ENCODE assay signal across 12 cellular contexts in the genomic region with DNA sequence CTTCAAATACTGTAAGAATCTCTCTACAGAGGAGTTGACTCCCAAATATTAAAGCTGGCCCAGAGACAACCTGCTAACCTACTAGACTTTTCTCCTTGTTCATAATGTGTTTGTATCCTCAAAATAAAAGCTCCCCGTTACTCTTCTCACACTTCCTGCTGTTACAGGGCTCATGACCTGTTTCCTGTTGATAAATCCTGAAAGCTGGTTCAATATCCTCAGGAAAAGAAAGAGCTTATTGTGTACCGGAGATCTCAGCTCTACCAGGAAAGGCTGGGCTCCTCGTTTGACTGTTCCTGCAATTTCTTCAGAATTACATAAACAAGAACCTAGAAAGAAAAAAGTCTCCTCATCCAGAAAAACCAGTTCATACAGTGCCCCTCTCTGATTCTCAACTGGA. TPM values are rescaled to one million over a fixed set of nuclear protein-coding genes. Genes with fewer than 3 reads are reported as not detected.
A peak's percentile ranks its signal among the peaks of the same experiment; 100 is the strongest.
DNase-seq lines count a peak whose midpoint lies in the region; ATAC-seq and TF ChIP-seq lines count a peak whose summit lies in the region.
"Had no signal": no experiment of that assay in that cellular context is flagged by ENCODE, and none has a peak within 500 bp of the region (broad histone marks: within the 10 kb centered on the region; RNA-seq: fewer than 3 reads in every experiment).

No MANE protein-coding gene starts in this region.

- H3K27me3 ChIP-seq in left lung (no peaks in the 10 kb centered on the region), gastrocnemius medialis (no peaks in the 10 kb centered on the region), hepatocyte (no peaks in the 10 kb centered on the region)

- no peaks in the 10 kb centered on the region for H3K36me3 ChIP-seq in left lung
- no peaks in the 10 kb centered on the region for H3K36me3 ChIP-seq in gastrocnemius medialis
- no peaks in the 10 kb centered on the region for H3K36me3 ChIP-seq in hepatocyte (replicated peaks; ENCODE audit: insufficient read depth, low read depth)

- H3K27me3 Mint-ChIP-seq in dendritic cell treated with granulocyte-macrophage colony-stimulating factor and Interleukin-4, amounts not matched to agents 40 ng/mL and 50 ng/mL, for 4 days: no peaks in the 10 kb centered on the region
- peaks cover 40% of the 10 kb centered on the region for H3K27me3 Mint-ChIP-seq in activated CD8-positive, alpha-beta T cell treated with anti-CD3 and anti-CD28 coated beads, Interleukin-2, amount 10 ng/mL, durations not matched to agents 7 days and 5 days (ENCODE audit: low read depth)

- peak; percentile 0 for DNase-seq in GDM1 (lab: John Stamatoyannopoulos, UW)
- DNase-seq in left lung: no peak
- no peak for DNase-seq in gastrocnemius medialis
- DNase-seq in activated CD8-positive, alpha-beta T cell treated with anti-CD3 and anti-CD28 coated beads, Interleukin-2, amount 10 ng/mL, durations not matched to agents 7 days and 5 days: no peak
- no peak for DNase-seq in hepatocyte (ENCODE audit: low spot score)
- DNase-seq in GF-D8 (lab: John Stamatoyannopoulos, UW): no peak
- DNase-seq: NCI-H226, small intestine had no signal

- no peak overlapping the region for H3K4me2 ChIP-seq in hepatocyte

- H3K4me3 Mint-ChIP-seq in dendritic cell treated with granulocyte-macrophage colony-stimulating factor and Interleukin-4, amounts not matched to agents 40 ng/mL and 50 ng/mL, for 4 days: peak overlapping the region; percentile 13
- H3K4me3 Mint-ChIP-seq in activated CD8-positive, alpha-beta T cell treated with anti-CD3 and anti-CD28 coated beads, Interleukin-2, amount 10 ng/mL, durations not matched to agents 7 days and 5 days: no peak overlapping the region

- no peaks in the 10 kb centered on the region for H3K79me2 ChIP-seq in hepatocyte

- H3K4me1 ChIP-seq in left lung (peaks cover 0 to 45% of the 10 kb centered on the region in 2 donors), gastrocnemius medialis (peaks cover 0 to 6% of the 10 kb centered on the region in 2 donors), hepatocyte (ENCODE audit: insufficient read depth) (no peaks in the 10 kb centered on the region)

- no peaks in the 10 kb centered on the region for H3K9me3 ChIP-seq in left lung
- no peaks in the 10 kb centered on the region for H3K9me3 ChIP-seq in gastrocnemius medialis
- H3K9me3 ChIP-seq in hepatocyte (ENCODE audit: low read depth): no peaks in the 10 kb centered on the region

- no peak overlapping the region for H3K4me3 ChIP-seq in left lung
- no peak overlapping the region for H3K4me3 ChIP-seq in gastrocnemius medialis
- no peak overlapping the region for H3K4me3 ChIP-seq in hepatocyte

- H3K27ac Mint-ChIP-seq in dendritic cell treated with granulocyte-macrophage colony-stimulating factor and Interleukin-4, amounts not matched to agents 40 ng/mL and 50 ng/mL, for 4 days: peak overlapping the region; percentile 85
- no peak overlapping the region for H3K27ac Mint-ChIP-seq in activated CD8-positive, alpha-beta T cell treated with anti-CD3 and anti-CD28 coated beads, Interleukin-2, amount 10 ng/mL, durations not matched to agents 7 days and 5 days

- ATAC-seq in left lung (peak; percentile 59), gastrocnemius medialis (peak; percentile 77 to 83), GM19351 (IDR thresholded peaks at IDR 0.05; ENCODE audit: unreplicated experiment) (no peak)
- ATAC-seq in activated CD8-positive, alpha-beta T cell treated with anti-CD3 and anti-CD28 coated beads, Interleukin-2, amount 10 ng/mL, durations not matched to agents 7 days and 5 days: no peak

- H3K9me2 ChIP-seq in hepatocyte (replicated peaks; ENCODE audit: insufficient read depth): no peaks in the 10 kb centered on the region

- peak in 1 of 2 donors; percentile 20 for TF ChIP-seq POLR2A in gastrocnemius medialis (IDR thresholded peaks at IDR 0.05)

- no peaks in the 10 kb centered on the region for H4K20me1 ChIP-seq in hepatocyte (ENCODE audit: insufficient read depth, poor library complexity, severe bottlenecking)

- intact Hi-C loops in dendritic cell treated with granulocyte-macrophage colony-stimulating factor and Interleukin-4, amounts not matched to agents 40 ng/mL and 50 ng/mL, for 4 days (cut with micrococcal nuclease): loop anchor here (1.0 to 2.0 kb wide), 2 partner anchors 10 to 61 kb away; no protein-coding TSS in a partner anchor
- intact Hi-C loops in left lung (cut with DNase I): no loop called here
- intact Hi-C loops in gastrocnemius medialis (cut with DNase I; ENCODE audit: low total_unique reads): no loop called here

- CTCF ChIA-PET in activated CD8-positive, alpha-beta T cell treated with anti-CD3 and anti-CD28 coated beads, Interleukin-2, amount 10 ng/mL, durations not matched to agents 7 days and 5 days (lab: Charles Lee): interaction anchor here (1.1 to 1.9 kb wide), 5 partner anchors 11 to 128 kb away, joined by 3 to 5 read pairs (median 4); no protein-coding TSS in a partner anchor

- H2AFZ ChIP-seq in hepatocyte: no peak overlapping the region

- TF ChIP-seq CTCF in left lung (IDR thresholded peaks at IDR 0.05) (no peak), gastrocnemius medialis (IDR thresholded peaks at IDR 0.05 in 4 of 5, conservative IDR thresholded peaks at IDR 0.05 in 1 of 5) (no peak), hepatocyte (IDR thresholded peaks at IDR 0.05; ENCODE audit: poor library complexity) (no peak)

- H3K27ac ChIP-seq in left lung: peak overlapping the region; percentile 76 to 89
- peak overlapping the region; percentile 54 to 71 (median 61) for H3K27ac ChIP-seq in gastrocnemius medialis
- no peak overlapping the region for H3K27ac ChIP-seq in hepatocyte
- H3K27ac ChIP-seq: RWPE1, VCaP had no signal

- H3K36me3 Mint-ChIP-seq in dendritic cell treated with granulocyte-macrophage colony-stimulating factor and Interleukin-4, amounts not matched to agents 40 ng/mL and 50 ng/mL, for 4 days (ENCODE audit: low read depth): peaks cover 28% of the 10 kb centered on the region
- H3K36me3 Mint-ChIP-seq in activated CD8-positive, alpha-beta T cell treated with anti-CD3 and anti-CD28 coated beads, Interleukin-2, amount 10 ng/mL, durations not matched to agents 7 days and 5 days (ENCODE audit: low read depth): no peaks in the 10 kb centered on the region

- 51% methylated on average over 3 of the region's 3 CpGs for WGBS in hepatocyte (ENCODE audit: low lambda C conversion rate, missing lambda C conversion rate)

- in situ Hi-C loops in gastrocnemius medialis (cut with MboI; ENCODE audit: low sequenced_read_pairs in 4 of 4): no loop called here

- no peaks in the 10 kb centered on the region for H3K9me3 Mint-ChIP-seq in dendritic cell treated with granulocyte-macrophage colony-stimulating factor and Interleukin-4, amounts not matched to agents 40 ng/mL and 50 ng/mL, for 4 days
- no peaks in the 10 kb centered on the region for H3K9me3 Mint-ChIP-seq in activated CD8-positive, alpha-beta T cell treated with anti-CD3 and anti-CD28 coated beads, Interleukin-2, amount 10 ng/mL, durations not matched to agents 7 days and 5 days (ENCODE audit: insufficient read depth)

- POLR2A ChIA-PET in activated CD8-positive, alpha-beta T cell treated with anti-CD3 and anti-CD28 coated beads, Interleukin-2, amount 10 ng/mL, durations not matched to agents 7 days and 5 days (lab: Charles Lee): interaction anchor here (0.7 kb wide), 1 partner anchor 106 kb away, joined by 3 read pairs; no protein-coding TSS in a partner anchor

- H3K4me1 Mint-ChIP-seq in dendritic cell treated with granulocyte-macrophage colony-stimulating factor and Interleukin-4, amounts not matched to agents 40 ng/mL and 50 ng/mL, for 4 days (ENCODE audit: low read depth): peaks cover 31% of the 10 kb centered on the region
- peaks cover 6% of the 10 kb centered on the region for H3K4me1 Mint-ChIP-seq in activated CD8-positive, alpha-beta T cell treated with anti-CD3 and anti-CD28 coated beads, Interleukin-2, amount 10 ng/mL, durations not matched to agents 7 days and 5 days (ENCODE audit: low read depth)

RNA-seq across cellular contexts. Expression of gene CLEC1A, which starts 30.8 kb away (rescaled TPM):
- total RNA-seq in left lung (10 to 100 TPM in 1 of 2 donors, 1 to 10 TPM in 1; 8.9 to 11.0 TPM), gastrocnemius medialis (1 to 10 TPM in 3 of 4 donors, under 1 TPM in 1; 1.00 to 3.6 (median 1.6) TPM), hepatocyte (3.0 and 6.4 TPM in 2 replicates)
- total RNA-seq in activated CD8-positive, alpha-beta T cell treated with anti-CD3 and anti-CD28 coated beads, Interleukin-2, amount 10 ng/mL, durations not matched to agents 7 days and 5 days: not detected
- 3.6 and 4.2 TPM in 2 replicates for polyA plus RNA-seq in hepatocyte

RNA-seq across cellular contexts. Expression of gene CLEC9A, which starts 37.5 kb away (rescaled TPM):
- total RNA-seq in left lung (under 1 TPM in 1 of 2 donors, not detected in 1; 0.17 TPM), gastrocnemius medialis (not detected), hepatocyte (not detected in 2 replicates)
- not detected for total RNA-seq in activated CD8-positive, alpha-beta T cell treated with anti-CD3 and anti-CD28 coated beads, Interleukin-2, amount 10 ng/mL, durations not matched to agents 7 days and 5 days
- polyA plus RNA-seq in hepatocyte: not detected in 2 replicates

RNA-seq across cellular contexts. Expression of gene CLEC12B, which starts 57.5 kb away (rescaled TPM):
- total RNA-seq in left lung (under 1 TPM in 1 of 2 donors, not detected in 1; 0.47 TPM), gastrocnemius medialis (not detected), hepatocyte (not detected in 2 replicates)
- total RNA-seq in activated CD8-positive, alpha-beta T cell treated with anti-CD3 and anti-CD28 coated beads, Interleukin-2, amount 10 ng/mL, durations not matched to agents 7 days and 5 days: under 1 TPM; 0.31 to 0.87 TPM
- not detected in 2 replicates for polyA plus RNA-seq in hepatocyte

Comparison
In these comparisons a context has a peak if more than half of its experiments do, and no peak if none do; other contexts are left out.
1. ATAC-seq: peak in left lung (single experiment) and gastrocnemius medialis (2 of 2); none in activated CD8-positive, alpha-beta T cell treated with anti-CD3 and anti-CD28 coated beads, Interleukin-2, amount 10 ng/mL, durations not matched to agents 7 days and 5 days (single experiment) and GM19351 (single experiment).